In genomic region chr20:24718696-24719095, GRCh38 we compare ENCODE assay signal across 20 cellular contexts.
DNase-seq lines count a peak whose midpoint lies in the region; ATAC-seq and TF ChIP-seq lines count a peak whose summit lies in the region.
"Had no signal": no experiment of that assay in that cellular context is flagged by ENCODE, and none has a peak within 500 bp of the region (broad histone marks: within the 10 kb centered on the region; RNA-seq: fewer than 3 reads in every experiment).

No MANE protein-coding gene starts in this region.

- CTCF ChIA-PET in PC-9 (lab: Charles Lee) = no interaction called here

- ATAC-seq in lung (ENCODE audit: insufficient read depth, low FRiP score) (no peak), GM18909 (IDR thresholded peaks at IDR 0.05; ENCODE audit: poor library complexity, unreplicated experiment) (no peak)
- ATAC-seq: HepG2, left colon, right lobe of liver, upper lobe of right lung had no signal

- no peaks in the 10 kb centered on the region; the same call in 1 of the 2 replicates for H3K9me3 ChIP-seq in PC-9 (ENCODE audit: insufficient read depth, low read depth)
- peaks cover 3% of the 10 kb centered on the region in 2 donors for H3K9me3 ChIP-seq in lung (ENCODE audit: control insufficient read depth in 2 of 2, insufficient read depth in 1 of 2, low read length in 1 of 2)
- H3K9me3 ChIP-seq: MG63, right lobe of liver, upper lobe of right lung had no signal

- WGBS in lung, 2 donors = 96 to 97% methylated on average over 1 of the region's 1 CpG

- peak; percentile 51 for DNase-seq in DMS53 (lab: John Stamatoyannopoulos, UW)
- DNase-seq in DMS53 treated with DMSO at 0.1 percent for 48 hours (lab: John Stamatoyannopoulos, UW; ENCODE audit: unreplicated experiment) = no peak
- peak; percentile 8 for DNase-seq in NCI-H1092 (lab: John Stamatoyannopoulos, UW)
- peak; percentile 25 to 61 for DNase-seq in PC-9
- peak; percentile 13 for DNase-seq in lung (ENCODE audit: low spot score)
- no peak for DNase-seq in stimulated activated CD4-positive, alpha-beta T cell treated with anti-CD3 and anti-CD28 coated beads, Interleukin-15, amount 100 ng/mL, for 24 hours
- no peak for DNase-seq in effector CD8-positive, alpha-beta T cell (lab: John Stamatoyannopoulos, UW)
- DNase-seq: 8988T; activated CD4-positive, alpha-beta T cell treated with anti-CD3 and anti-CD28 coated beads for 1 hour; activated gamma-delta T cell treated with Interleukin-2 at 50 U/mL for 16 hours; amygdala; left colon; MG63; nucleus accumbens; stomach; T-helper 9 cell; upper lobe of right lung had no signal

- no peak overlapping the region for H2AFZ ChIP-seq in PC-9

- H3K79me2 ChIP-seq in PC-9 (ENCODE audit: low read depth) = no peaks in the 10 kb centered on the region

- H4K20me1 ChIP-seq in PC-9 (ENCODE audit: insufficient read depth) = no peaks in the 10 kb centered on the region

- 0 out of 2 replicates have a peak, but pooled peaks cover 4% of the 10 kb centered on the region for H3K9me2 ChIP-seq in PC-9 (ENCODE audit: insufficient read depth)

- peaks cover 3% of the 10 kb centered on the region; the same call in 1 of the 2 replicates for H3F3A ChIP-seq in PC-9 (ENCODE audit: insufficient read depth, low read depth)

- intact Hi-C loops in PC-9 (cut with micrococcal nuclease; ENCODE audit: unreplicated experiment) = no loop called here

- POLR2A ChIA-PET in PC-9 (lab: Charles Lee; ENCODE audit: unreplicated experiment) = no interaction called here

- peak overlapping the region; percentile 5; the same call in 1 of the 2 replicates for H3K4me2 ChIP-seq in PC-9

- H3K36me3 ChIP-seq in PC-9 (ENCODE audit: low read depth) (no peaks in the 10 kb centered on the region), lung (ENCODE audit: control insufficient read depth in 2 of 2, insufficient read depth in 2 of 2, low read length in 2 of 2) (no peaks in the 10 kb centered on the region)
- H3K36me3 ChIP-seq: MG63, right lobe of liver, stomach, upper lobe of right lung had no signal

- no TSS peak for BruUV-seq in PC-9 (replicated peaks; lab: Mats Ljungman, UMichigan)

- H3K4me3 ChIP-seq in PC-9 (no peak overlapping the region), lung (no peak overlapping the region)
- H3K4me3 ChIP-seq: MG63, right lobe of liver, stomach, upper lobe of right lung had no signal

- H3K27ac ChIP-seq in PC-9 = no peak overlapping the region
- H3K27ac ChIP-seq in lung (ENCODE audit: low read depth in 1 of 2, low read length in 1 of 2) = no peak overlapping the region
- H3K27ac ChIP-seq: right lobe of liver, stomach, upper lobe of right lung had no signal

- peaks cover 14% of the 10 kb centered on the region for H3K4me1 ChIP-seq in PC-9 (replicated peaks; ENCODE audit: insufficient read depth)
- no peaks in the 10 kb centered on the region for H3K4me1 ChIP-seq in lung (ENCODE audit: control insufficient read depth in 2 of 2, insufficient read depth in 2 of 2, low read length in 2 of 2)
- H3K4me1 ChIP-seq: right lobe of liver, stomach, upper lobe of right lung had no signal

- no peaks in the 10 kb centered on the region for H3K27me3 ChIP-seq in PC-9 (ENCODE audit: insufficient read depth, low read depth)
- H3K27me3 ChIP-seq in lung (ENCODE audit: control insufficient read depth, insufficient read depth) = no peaks in the 10 kb centered on the region
- H3K27me3 ChIP-seq: MG63, right lobe of liver had no signal

- no peak for TF ChIP-seq CTCF in PC-9 (conservative IDR thresholded peaks at IDR 0.05)
- TF ChIP-seq CTCF in lung (IDR thresholded peaks at IDR 0.05; ENCODE audit: control extremely low read depth, extremely low read depth) = no peak

Comparison
In these comparisons a context has a peak if more than half of its experiments do, and no peak if none do; other contexts are left out.
1. DNase-seq: peak in DMS53 (single experiment), NCI-H1092 (single experiment), PC-9 (2 of 2) and lung (single experiment); none in DMS53 treated with DMSO at 0.1 percent for 48 hours (single experiment), stimulated activated CD4-positive, alpha-beta T cell treated with anti-CD3 and anti-CD28 coated beads, Interleukin-15, amount 100 ng/mL, for 24 hours (single experiment) and effector CD8-positive, alpha-beta T cell (single experiment).